ENCODE assay signal across 10 cellular contexts in the genomic region with DNA sequence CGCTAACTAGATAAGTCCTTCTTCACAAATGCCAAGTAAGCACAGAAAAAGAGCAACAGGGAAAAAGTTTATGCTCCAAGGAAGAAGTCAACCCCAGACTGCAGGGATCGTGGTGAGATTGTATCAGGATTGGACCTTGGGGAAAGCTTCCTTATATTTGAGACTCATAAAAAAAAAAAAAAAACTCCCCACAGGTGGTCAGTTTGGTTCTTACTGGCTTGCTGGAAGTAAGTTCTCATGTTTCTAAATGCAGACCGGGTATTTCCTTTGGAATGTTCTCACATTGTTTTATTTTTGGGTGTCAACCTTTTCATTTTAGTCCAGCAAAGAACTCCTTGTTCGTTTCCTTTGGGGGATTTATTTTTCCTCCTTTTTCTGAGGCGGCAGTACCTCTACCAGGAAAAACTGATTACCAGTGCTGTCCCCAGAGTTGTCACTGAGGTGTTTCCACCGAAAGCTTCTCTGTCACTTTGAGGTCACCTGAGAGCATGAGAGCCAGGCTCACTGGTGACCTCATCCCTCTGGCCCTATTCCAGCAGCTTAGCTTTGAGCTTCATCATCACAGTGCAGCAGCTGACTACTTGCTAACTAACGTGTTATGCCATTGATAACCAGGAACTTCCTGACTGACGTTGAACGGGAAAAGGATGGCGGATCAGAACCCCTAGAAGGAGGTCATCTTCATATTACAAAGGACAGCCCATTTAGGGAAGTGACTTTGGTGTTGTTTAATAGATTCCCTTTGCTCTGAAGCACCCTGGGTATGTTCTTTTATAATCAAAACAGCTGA. TPM values are rescaled to one million over a fixed set of nuclear protein-coding genes. Genes with fewer than 3 reads are reported as not detected.
A peak's percentile ranks its signal among the peaks of the same experiment; 100 is the strongest.
DNase-seq lines count a peak whose midpoint lies in the region; ATAC-seq, FAIRE-seq and TF ChIP-seq lines count a peak whose summit lies in the region.
"Had no signal": no experiment of that assay in that cellular context is flagged by ENCODE, and none has a peak within 500 bp of the region (broad histone marks: within the 10 kb centered on the region; RNA-seq: fewer than 3 reads in every experiment).

No MANE protein-coding gene starts in this region.

- WGBS in esophagus squamous epithelium, 2 donors, result 22 to 28% methylated on average over 10 of the region's 10 CpGs
- 17% methylated on average over 10 of the region's 10 CpGs for WGBS in prostate gland

- H3K4me3 ChIP-seq in PC-3 (ENCODE audit: low read length), result peak overlapping the region; percentile 40; the same call in 1 of the 2 replicates
- H3K4me3 ChIP-seq in esophagus squamous epithelium, result peak overlapping the region in 1 of 4 donors; percentile 19
- no peak overlapping the region for H3K4me3 ChIP-seq in prostate gland
- H3K4me3 ChIP-seq: tibial artery had no signal

- no peak overlapping the region for H3K9ac ChIP-seq in PC-3 (ENCODE audit: low read length)

- no TSS peak for BruUV-seq in PC-3 (replicated peaks; lab: Mats Ljungman, UMichigan)

- H3K4me2 ChIP-seq in PC-3 (ENCODE audit: low read length), result peak overlapping the region; percentile 74

- peak; percentile 96 for FAIRE-seq in D721Med (lab: Jason Lieb, UNC)
- FAIRE-seq: colon had no signal

- H3K79me2 ChIP-seq in PC-3 (ENCODE audit: low read length), result no peaks in the 10 kb centered on the region

- H3K27me3 ChIP-seq in PC-3 (ENCODE audit: low read length) (no peaks in the 10 kb centered on the region), esophagus squamous epithelium (no peaks in the 10 kb centered on the region), prostate gland (replicated peaks; ENCODE audit: insufficient read depth) (no peaks in the 10 kb centered on the region)
- H3K27me3 ChIP-seq: tibial artery had no signal

- no peaks in the 10 kb centered on the region for H4K20me1 ChIP-seq in PC-3 (ENCODE audit: low read length)

- ATAC-seq in HG02763 (IDR thresholded peaks at IDR 0.05; ENCODE audit: unreplicated experiment), result peak; percentile 72
- ATAC-seq in PC-3, result peak; percentile 92
- no peak for ATAC-seq in HG03280 (IDR thresholded peaks at IDR 0.05; ENCODE audit: unreplicated experiment)

- H2AFZ ChIP-seq in PC-3 (ENCODE audit: low read length), result peak overlapping the region; percentile 59

- no peak for TF ChIP-seq CTCF in D721Med (IDR thresholded peaks at IDR 0.05; ENCODE audit: insufficient read depth, missing control alignments)
- TF ChIP-seq CTCF in PC-3 (conservative IDR thresholded peaks at IDR 0.05; ENCODE audit: low read depth, low read length), result no peak
- TF ChIP-seq CTCF in esophagus squamous epithelium (IDR thresholded peaks at IDR 0.05), result no peak
- TF ChIP-seq CTCF in prostate gland (IDR thresholded peaks at IDR 0.05), result no peak

- H3K4me1 ChIP-seq in PC-3 (ENCODE audit: insufficient read depth, low read length) (peaks cover 16% of the 10 kb centered on the region), esophagus squamous epithelium (peaks cover 0 to 12% (median 5%) of the 10 kb centered on the region in 3 donors), prostate gland (replicated peaks) (no peaks in the 10 kb centered on the region)

- DNase-seq in D721Med (ENCODE audit: insufficient read length, low spot score) (no peak), PC-3 (peak; percentile 90), esophagus squamous epithelium (lab: John Stamatoyannopoulos, UW) (no peak), prostate gland (ENCODE audit: low spot score) (peak; percentile 49), head of caudate nucleus (no peak), cerebellum (ENCODE audit: low spot score) (no peak)

- H3K9me3 ChIP-seq in PC-3 (ENCODE audit: low read length) (no peaks in the 10 kb centered on the region), esophagus squamous epithelium (no peaks in the 10 kb centered on the region), prostate gland (no peaks in the 10 kb centered on the region)
- H3K9me3 ChIP-seq: tibial artery had no signal

- no peaks in the 10 kb centered on the region for H3K36me3 ChIP-seq in PC-3 (ENCODE audit: low read depth, low read length)
- H3K36me3 ChIP-seq in esophagus squamous epithelium, result no peaks in the 10 kb centered on the region
- H3K36me3 ChIP-seq in prostate gland, result no peaks in the 10 kb centered on the region
- H3K36me3 ChIP-seq: tibial artery had no signal

- H3K27ac ChIP-seq in PC-3 (ENCODE audit: low read length) (peak overlapping the region; percentile 51), esophagus squamous epithelium (peak overlapping the region; percentile 8 to 57 (median 50)), prostate gland (peak overlapping the region; percentile 32 to 56)
- H3K27ac ChIP-seq: tibial artery had no signal

- no peak for TF ChIP-seq POLR2A in esophagus squamous epithelium (IDR thresholded peaks at IDR 0.05)
- no peak for TF ChIP-seq POLR2A in prostate gland (IDR thresholded peaks at IDR 0.05)

- H3F3A ChIP-seq in PC-3 (ENCODE audit: low read length, unreplicated experiment), result peaks cover 6% of the 10 kb centered on the region

- POLR2A ChIA-PET in PC-3 (lab: Charles Lee; ENCODE audit: unreplicated experiment), result interaction anchor here (0.5 to 0.6 kb wide), 3 partner anchors 48 to 543 kb away, joined by 3 to 6 read pairs (median 3); no protein-coding TSS in a partner anchor

- H3K9me2 ChIP-seq in PC-3 (replicated peaks; ENCODE audit: low read length), result no peaks in the 10 kb centered on the region

- CTCF ChIA-PET in PC-3 (lab: Charles Lee), result no interaction called here

- intact Hi-C loops in PC-3 (cut with micrococcal nuclease), result no loop called here
- intact Hi-C loops in esophagus squamous epithelium (cut with DNase I), result loop anchor here (10.0 kb wide), 1 partner anchor 165 kb away; no protein-coding TSS in a partner anchor
- intact Hi-C loops in prostate gland (cut with DNase I), result no loop called here
- intact Hi-C loops in head of caudate nucleus (cut with DNase I), result no loop called here

RNA-seq across cellular contexts. Expression of a gene that starts 16.8 kb away (rescaled TPM):
- total RNA-seq in PC-3 (2014; rRNA removed) (18.4 and 24.8 TPM in 2 replicates), esophagus squamous epithelium (10 to 100 TPM; 20.2 to 39.1 (median 35.6) TPM), prostate gland (100 to 1,000 TPM in 1 of 2 donors, 10 to 100 TPM in 1; 33.5 to 103 TPM), cerebellum (2.3 TPM)

Comparison
In these comparisons a context has a peak if more than half of its experiments do, and no peak if none do; other contexts are left out.
1. DNase-seq: peak in PC-3 (single experiment) and prostate gland (single experiment); none in D721Med (single experiment), esophagus squamous epithelium (single experiment), head of caudate nucleus (0 of 42) and cerebellum (single experiment).
2. Peak in every context shown above with its lines, with median percentiles within 50 percentile points of each other: H3K27ac ChIP-seq.